24 cellular contexts compared by ENCODE assay signal in the genomic region with DNA sequence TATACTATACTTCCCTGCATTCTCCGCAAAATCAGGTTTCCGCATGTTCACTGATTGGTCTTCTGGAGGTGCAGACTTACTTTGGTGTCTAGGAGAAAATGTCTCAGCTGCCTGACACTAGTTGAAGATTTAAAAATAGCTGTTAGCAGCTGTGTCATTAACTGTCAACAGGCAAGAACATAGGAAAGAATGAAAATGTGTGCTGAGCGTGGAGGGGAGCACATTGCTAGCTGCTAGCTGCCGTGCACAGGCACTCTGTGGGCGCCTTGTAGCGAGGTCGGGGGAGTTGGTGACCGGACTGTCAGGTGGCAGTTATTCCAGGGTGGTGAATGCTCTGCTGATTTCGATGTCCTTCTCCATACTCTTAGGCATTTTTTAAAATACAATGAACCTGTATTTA. TPM values are rescaled to one million over a fixed set of nuclear protein-coding genes. Genes with fewer than 3 reads are reported as not detected.
DNase-seq lines count a peak whose midpoint lies in the region; ATAC-seq and TF ChIP-seq lines count a peak whose summit lies in the region.
"Had no signal": no experiment of that assay in that cellular context is flagged by ENCODE, and none has a peak within 500 bp of the region (broad histone marks: within the 10 kb centered on the region; RNA-seq: fewer than 3 reads in every experiment).

No MANE protein-coding gene starts in this region.

- POLR2A ChIA-PET in SK-N-SH (lab: Yijun Ruan, JAX) = no interaction called here

- no peak overlapping the region for H2AFZ ChIP-seq in SK-N-SH (ENCODE audit: low read depth)

- CTCF ChIA-PET in SK-N-SH (lab: Yijun Ruan, JAX) = interaction anchor here (0.6 to 2.9 kb wide), 3 partner anchors 8 to 129 kb away, joined by 4 to 13 read pairs (median 4); no protein-coding TSS in a partner anchor

- intact Hi-C loops in head of caudate nucleus (cut with DNase I) = no loop called here

- H4K20me1 ChIP-seq in SK-N-SH (ENCODE audit: insufficient read depth) = no peaks in the 10 kb centered on the region

- ATAC-seq in SK-N-SH treated with all-trans-retinoic acid at 6 μM for 48 hours = no peak
- ATAC-seq in left lobe of liver = no peak
- ATAC-seq: activated CD4-positive, CD25-positive, alpha-beta regulatory T cell treated with anti-CD3 and anti-CD28 coated beads, Interleukin-2, amount 50 U/mL, for 24 hours; activated CD8-positive, alpha-beta T cell treated with anti-CD3 and anti-CD28 coated beads, Interleukin-2, amount 10 ng/mL, durations not matched to agents 7 days and 5 days; left cardiac atrium; natural killer cell; right lobe of liver had no signal

- no peaks in the 10 kb centered on the region for H3K9me2 ChIP-seq in SK-N-SH

- H3K36me3 ChIP-seq in SK-N-SH (replicated peaks in 1 of 2; ENCODE audit: control insufficient read depth in 1 of 2, insufficient read depth in 2 of 2, low read length in 1 of 2) = no peaks in the 10 kb centered on the region
- H3K36me3 ChIP-seq: breast epithelium, ovary, right lobe of liver had no signal

- no peak overlapping the region for H3K9ac ChIP-seq in SK-N-SH

- no peaks in the 10 kb centered on the region for H3K27me3 ChIP-seq in SK-N-SH (ENCODE audit: insufficient read depth)
- H3K27me3 ChIP-seq: breast epithelium, ovary, right lobe of liver had no signal

- H3K27ac ChIP-seq in SK-N-SH (ENCODE audit: low read depth in 2 of 2, low read length in 1 of 2) = no peak overlapping the region
- H3K27ac ChIP-seq: breast epithelium, ovary, right lobe of liver had no signal

- no peak for TF ChIP-seq RAD21 in SK-N-SH (IDR thresholded peaks at IDR 0.05; ENCODE audit: low read length)

- no peaks in the 10 kb centered on the region for H3F3A ChIP-seq in SK-N-SH (replicated peaks; ENCODE audit: insufficient read depth)

- H3K9me3 ChIP-seq in SK-N-SH = no peaks in the 10 kb centered on the region
- H3K9me3 ChIP-seq: breast epithelium, ovary, right lobe of liver had no signal

- DNase-seq in SK-N-SH (peak; percentile 7), NB4 (ENCODE audit: low read depth) (peak; percentile 24), head of caudate nucleus (peak in 37 of 42 donors; percentile 32 to 90 (median 66)), superior temporal gyrus (ENCODE audit: extremely low spot score) (peak; percentile 45), AML-193 (lab: John Stamatoyannopoulos, UW) (no peak), NCI-H1105 treated with DMSO at 0.1 percent for 48 hours (lab: John Stamatoyannopoulos, UW) (no peak), left lobe of liver (ENCODE audit: low spot score) (no peak)
- DNase-seq: activated CD8-positive, alpha-beta T cell treated with anti-CD3 and anti-CD28 coated beads, Interleukin-2, amount 10 ng/mL, durations not matched to agents 7 days and 5 days; activated naive CD4-positive, alpha-beta T cell treated with anti-CD3 and anti-CD28 coated beads for 36 hours; activated T-cell treated with anti-CD3 and anti-CD28 coated beads, Interleukin-2, amount 50 U/mL, for 1 hour; amniotic stem cell; C1 segment of cervical spinal cord; Calu3; EL; left cardiac atrium; natural killer cell; NCI-H2081 treated with DMSO at 0.1 percent for 48 hours; NCI-H524 treated with DMSO at 0.1 percent for 48 hours; ovary; right lobe of liver; SW 1271 had no signal

- WGBS in SK-N-SH (ENCODE audit: low lambda C conversion rate) = 81% methylated on average over 9 of the region's 9 CpGs

- H3K4me1 ChIP-seq in SK-N-SH (ENCODE audit: control insufficient read depth in 1 of 2, insufficient read depth in 2 of 2, low read depth in 1 of 2, low read length in 1 of 2) = peaks cover 0 to 6% of the 10 kb centered on the region in 2 experiments; a peak in 1 of 4 replicates

- TF ChIP-seq EP300 in SK-N-SH (IDR thresholded peaks at IDR 0.05; ENCODE audit: borderline replicate concordance in 1 of 2, low read depth in 1 of 2, low read length in 1 of 2) = no peak

- H3K4me3 ChIP-seq in SK-N-SH (ENCODE audit: low read depth in 2 of 2, low read length in 1 of 2) (no peak overlapping the region), NB4 (ENCODE audit: low read depth, low read length) (no peak overlapping the region)
- H3K4me3 ChIP-seq: breast epithelium, ovary, right lobe of liver had no signal

- no peaks in the 10 kb centered on the region for H3K79me2 ChIP-seq in SK-N-SH (ENCODE audit: insufficient read depth)

- TF ChIP-seq CTCF in SK-N-SH (IDR thresholded peaks at IDR 0.05) = no peak
- TF ChIP-seq CTCF in NB4 (IDR thresholded peaks at IDR 0.05; ENCODE audit: low read depth, low read length) = no peak

- no peak for TF ChIP-seq POLR2A in NB4 (IDR thresholded peaks at IDR 0.05; ENCODE audit: extremely low read depth, insufficient read length)

- no peak overlapping the region for H3K4me2 ChIP-seq in SK-N-SH

TF ChIP-seq in SK-N-SH, 30 proteins besides CTCF, POLR2A, EP300 and RAD21 (continues in another document):
- TF ChIP-seq NFIC (IDR thresholded peaks at IDR 0.05; ENCODE audit: borderline replicate concordance) (no peak), YY1 (IDR thresholded peaks at IDR 0.05; ENCODE audit: low read depth) (no peak), TCF12 (IDR thresholded peaks at IDR 0.05) (no peak), ELF1 (IDR thresholded peaks at IDR 0.05) (no peak), SMC3 (IDR thresholded peaks at IDR 0.05; ENCODE audit: low read depth, low read length) (no peak), FOXM1 (IDR thresholded peaks at IDR 0.05; ENCODE audit: low read depth) (no peak), GATA2 (CRISPR knock-in tag; IDR thresholded peaks at IDR 0.05) (no peak), EZH2phosphoT487 (IDR thresholded peaks at IDR 0.05; ENCODE audit: borderline replicate concordance, low read depth) (no peak), MEF2A (IDR thresholded peaks at IDR 0.05; ENCODE audit: borderline replicate concordance, low read depth) (no peak), CHD2 (IDR thresholded peaks at IDR 0.05; ENCODE audit: low read length, partially characterized antibody) (no peak), TEAD4 (IDR thresholded peaks at IDR 0.05; ENCODE audit: borderline replicate concordance, insufficient read depth) (no peak), FOSL2 (IDR thresholded peaks at IDR 0.05; ENCODE audit: borderline replicate concordance, low read depth) (no peak)
- TF ChIP-seq, protein P1, sequence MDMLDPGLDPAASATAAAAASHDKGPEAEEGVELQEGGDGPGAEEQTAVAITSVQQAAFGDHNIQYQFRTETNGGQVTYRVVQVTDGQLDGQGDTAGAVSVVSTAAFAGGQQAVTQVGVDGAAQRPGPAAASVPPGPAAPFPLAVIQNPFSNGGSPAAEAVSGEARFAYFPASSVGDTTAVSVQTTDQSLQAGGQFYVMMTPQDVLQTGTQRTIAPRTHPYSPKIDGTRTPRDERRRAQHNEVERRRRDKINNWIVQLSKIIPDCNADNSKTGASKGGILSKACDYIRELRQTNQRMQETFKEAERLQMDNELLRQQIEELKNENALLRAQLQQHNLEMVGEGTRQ (IDR thresholded peaks at IDR 0.05; ENCODE audit: borderline replicate concordance, low read depth, low read length) = no peak
- TF ChIP-seq, protein P2, sequence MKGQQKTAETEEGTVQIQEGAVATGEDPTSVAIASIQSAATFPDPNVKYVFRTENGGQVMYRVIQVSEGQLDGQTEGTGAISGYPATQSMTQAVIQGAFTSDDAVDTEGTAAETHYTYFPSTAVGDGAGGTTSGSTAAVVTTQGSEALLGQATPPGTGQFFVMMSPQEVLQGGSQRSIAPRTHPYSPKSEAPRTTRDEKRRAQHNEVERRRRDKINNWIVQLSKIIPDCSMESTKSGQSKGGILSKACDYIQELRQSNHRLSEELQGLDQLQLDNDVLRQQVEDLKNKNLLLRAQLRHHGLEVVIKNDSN (IDR thresholded peaks at IDR 0.05; ENCODE audit: borderline replicate concordance, low read depth) = no peak

TF ChIP-seq in SK-N-SH treated with all-trans-retinoic acid at 6 μM for 48 hours, 23 proteins besides CTCF, POLR2A, EP300 and RAD21:
- TF ChIP-seq, protein P3, sequence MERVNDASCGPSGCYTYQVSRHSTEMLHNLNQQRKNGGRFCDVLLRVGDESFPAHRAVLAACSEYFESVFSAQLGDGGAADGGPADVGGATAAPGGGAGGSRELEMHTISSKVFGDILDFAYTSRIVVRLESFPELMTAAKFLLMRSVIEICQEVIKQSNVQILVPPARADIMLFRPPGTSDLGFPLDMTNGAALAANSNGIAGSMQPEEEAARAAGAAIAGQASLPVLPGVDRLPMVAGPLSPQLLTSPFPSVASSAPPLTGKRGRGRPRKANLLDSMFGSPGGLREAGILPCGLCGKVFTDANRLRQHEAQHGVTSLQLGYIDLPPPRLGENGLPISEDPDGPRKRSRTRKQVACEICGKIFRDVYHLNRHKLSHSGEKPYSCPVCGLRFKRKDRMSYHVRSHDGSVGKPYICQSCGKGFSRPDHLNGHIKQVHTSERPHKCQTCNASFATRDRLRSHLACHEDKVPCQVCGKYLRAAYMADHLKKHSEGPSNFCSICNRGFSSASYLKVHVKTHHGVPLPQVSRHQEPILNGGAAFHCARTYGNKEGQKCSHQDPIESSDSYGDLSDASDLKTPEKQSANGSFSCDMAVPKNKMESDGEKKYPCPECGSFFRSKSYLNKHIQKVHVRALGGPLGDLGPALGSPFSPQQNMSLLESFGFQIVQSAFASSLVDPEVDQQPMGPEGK (CRISPR knock-in tag; IDR thresholded peaks at IDR 0.05; ENCODE audit: borderline replicate concordance) = no peak
- no peak for TF ChIP-seq ZNF565 (CRISPR knock-in tag; conservative IDR thresholded peaks at IDR 0.05; ENCODE audit: low read depth)
TF ChIP-seq in SK-N-SH treated with all-trans-retinoic acid at 6 μM for 48 hours: peak in this region for 0.

RNA-seq across cellular contexts. Expression of a gene that starts 5.2 kb away (rescaled TPM):
- 1.2 TPM in 2 replicates for polyA plus RNA-seq in SK-N-SH (2012; rRNA removed)
- 0.24 TPM in 2 replicates for polyA plus RNA-seq in SK-N-SH (2012; cell fraction: cytosol; rRNA removed)
- polyA plus RNA-seq in SK-N-SH (2012; cell fraction: nucleus; rRNA removed) = 7.5 and 14.7 TPM in 2 replicates
- total RNA-seq in left lobe of liver = 38.9 TPM

RNA-seq across cellular contexts. Expression of a gene that starts 58.7 kb away (rescaled TPM):
- polyA plus RNA-seq in SK-N-SH (2012; rRNA removed) = 14.7 and 18.8 TPM in 2 replicates
- 11.4 and 15.8 TPM in 2 replicates for polyA plus RNA-seq in SK-N-SH (2012; cell fraction: cytosol; rRNA removed)
- polyA plus RNA-seq in SK-N-SH (2012; cell fraction: nucleus; rRNA removed) = 22.7 and 26.9 TPM in 2 replicates
- 9.3 TPM for total RNA-seq in left lobe of liver

Comparison
In these comparisons a context has a peak if more than half of its experiments do, and no peak if none do; other contexts are left out.
1. DNase-seq: peak in SK-N-SH (single experiment), NB4 (single experiment), head of caudate nucleus (37 of 42) and superior temporal gyrus (single experiment); none in AML-193 (0 of 2), NCI-H1105 treated with DMSO at 0.1 percent for 48 hours (single experiment) and left lobe of liver (single experiment).